8 cellular contexts compared by ENCODE assay signal in the genomic region with DNA sequence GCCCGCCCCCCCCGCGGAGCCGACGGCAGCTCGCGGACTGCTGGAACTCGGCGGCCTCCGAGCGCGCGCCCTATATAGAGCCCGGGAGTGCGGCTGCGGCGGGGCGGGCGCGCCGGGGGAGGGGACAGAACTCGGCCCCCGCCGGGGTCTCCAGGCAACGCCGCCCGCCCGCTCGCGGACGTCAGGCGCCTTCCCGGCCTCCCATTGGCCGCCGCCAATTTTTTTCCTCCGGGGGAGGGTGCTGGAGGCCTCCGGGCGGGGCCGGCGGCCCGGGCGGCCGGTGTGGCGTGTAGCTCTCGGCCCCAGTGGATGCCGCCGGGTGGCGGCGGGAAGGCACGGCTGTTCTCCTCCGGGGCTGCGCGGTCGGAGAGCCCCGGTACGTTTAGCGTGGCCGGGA. TPM values are rescaled to one million over a fixed set of nuclear protein-coding genes. Genes with fewer than 3 reads are reported as not detected.
DNase-seq lines count a peak whose midpoint lies in the region; ATAC-seq, FAIRE-seq and TF ChIP-seq lines count a peak whose summit lies in the region.

A gene with protein sequence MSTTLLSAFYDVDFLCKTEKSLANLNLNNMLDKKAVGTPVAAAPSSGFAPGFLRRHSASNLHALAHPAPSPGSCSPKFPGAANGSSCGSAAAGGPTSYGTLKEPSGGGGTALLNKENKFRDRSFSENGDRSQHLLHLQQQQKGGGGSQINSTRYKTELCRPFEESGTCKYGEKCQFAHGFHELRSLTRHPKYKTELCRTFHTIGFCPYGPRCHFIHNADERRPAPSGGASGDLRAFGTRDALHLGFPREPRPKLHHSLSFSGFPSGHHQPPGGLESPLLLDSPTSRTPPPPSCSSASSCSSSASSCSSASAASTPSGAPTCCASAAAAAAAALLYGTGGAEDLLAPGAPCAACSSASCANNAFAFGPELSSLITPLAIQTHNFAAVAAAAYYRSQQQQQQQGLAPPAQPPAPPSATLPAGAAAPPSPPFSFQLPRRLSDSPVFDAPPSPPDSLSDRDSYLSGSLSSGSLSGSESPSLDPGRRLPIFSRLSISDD (minus strand): TSS at position 49 of the 397 bp plus-strand sequence. CDS start 291 bp downstream, outside the sequence.

- H4K20me1 ChIP-seq in OCI-LY1 (ENCODE audit: insufficient read depth, low read length), result no peaks in the 10 kb centered on the region

- TF ChIP-seq CTCF in D721Med (IDR thresholded peaks at IDR 0.05; ENCODE audit: insufficient read depth, missing control alignments), result no peak
- no peak for TF ChIP-seq CTCF in OCI-LY1 (IDR thresholded peaks at IDR 0.05; ENCODE audit: low read length)
- TF ChIP-seq CTCF in endothelial cell (IDR thresholded peaks at IDR 0.05; ENCODE audit: unreplicated experiment), result peak; percentile 10

- H3K4me1 Mint-ChIP-seq in endothelial cell (ENCODE audit: unreplicated experiment), result peaks cover 43% of the 10 kb centered on the region

- H3K9ac ChIP-seq in OCI-LY1 (ENCODE audit: low read length), result peak within 1 kb of the TSS; percentile 98

- H3K9me3 Mint-ChIP-seq in endothelial cell (ENCODE audit: unreplicated experiment), result no peaks in the 10 kb centered on the region

- no peaks in the 10 kb centered on the region for H3K27me3 ChIP-seq in OCI-LY1 (ENCODE audit: insufficient read depth, low read length)

- DNase-seq in D721Med (ENCODE audit: insufficient read length, low spot score) (peak; percentile 90), HuH-7.5 (ENCODE audit: low spot score) (peak; percentile 96), endothelial cell (ENCODE audit: low spot score) (peak; percentile 91), midbrain (lab: John Stamatoyannopoulos, UW) (peak; percentile 98)
- DNase-seq in activated CD8-positive, alpha-beta memory T cell treated with anti-CD3 and anti-CD28 coated beads, Interleukin-2, amount 50 U/mL, for 4 hours, result peak; percentile 97
- peak; percentile 91 to 94 for DNase-seq in stimulated activated CD8-positive, alpha-beta memory T cell treated with anti-CD3 and anti-CD28 coated beads, Interleukin-4, amount 100 ng/mL, for 1 hour (ENCODE audit: low read depth in 2 of 2, low spot score in 1 of 2)

- H3K9me3 ChIP-seq in OCI-LY1 (ENCODE audit: low read length), result no peaks in the 10 kb centered on the region

- peaks cover 27% of the 10 kb centered on the region for H3F3A ChIP-seq in OCI-LY1 (ENCODE audit: insufficient read depth, low read length)

- peaks cover 46% of the 10 kb centered on the region for H3K36me3 ChIP-seq in OCI-LY1 (ENCODE audit: insufficient read depth, low read length)

- no peak within 1 kb of the TSS for H2AFZ ChIP-seq in OCI-LY1 (ENCODE audit: low read length)

- H3K36me3 Mint-ChIP-seq in endothelial cell (ENCODE audit: low read depth, unreplicated experiment), result peaks cover 13% of the 10 kb centered on the region

- peak within 1 kb of the TSS; percentile 48 for H3K27ac Mint-ChIP-seq in endothelial cell (ENCODE audit: unreplicated experiment)

- H3K9me2 ChIP-seq in OCI-LY1 (ENCODE audit: low read depth, low read length), result no peaks in the 10 kb centered on the region

- peak within 1 kb of the TSS; percentile 92 for H3K4me2 ChIP-seq in OCI-LY1 (ENCODE audit: low read length)

- peaks cover 26% of the 10 kb centered on the region for H3K79me2 ChIP-seq in OCI-LY1 (ENCODE audit: insufficient read depth, low read length)

- peak within 1 kb of the TSS; percentile 99 for H3K27ac ChIP-seq in OCI-LY1 (ENCODE audit: low read depth, low read length, poor library complexity, severe bottlenecking)

- peaks cover 13% of the 10 kb centered on the region for H3K27me3 Mint-ChIP-seq in endothelial cell (ENCODE audit: unreplicated experiment)

- peak; percentile 50 for ATAC-seq in GM21515 (IDR thresholded peaks at IDR 0.05; ENCODE audit: unreplicated experiment)

- peak within 1 kb of the TSS; percentile 92 for H3K4me3 Mint-ChIP-seq in endothelial cell (ENCODE audit: unreplicated experiment)

- H3K4me3 ChIP-seq in OCI-LY1 (ENCODE audit: low read depth, low read length, poor library complexity, severe bottlenecking), result peak within 1 kb of the TSS; percentile 71

- peaks cover 67% of the 10 kb centered on the region for H3K4me1 ChIP-seq in OCI-LY1 (ENCODE audit: insufficient read depth, low read length, severe bottlenecking)

- FAIRE-seq in D721Med (lab: Jason Lieb, UNC), result no peak

RNA-seq across cellular contexts. Expression of the gene that starts here (rescaled TPM):
- total RNA-seq in endothelial cell (ENCODE audit: unreplicated experiment), result 72.1 TPM

Comparison
In these comparisons a context has a peak if more than half of its experiments do, and no peak if none do; other contexts are left out.
1. Peak in every context shown above with its lines: DNase-seq, ATAC-seq, H3K4me3 ChIP-seq and H3K27ac ChIP-seq.